18 cellular contexts compared by ENCODE assay signal in the genomic region with DNA sequence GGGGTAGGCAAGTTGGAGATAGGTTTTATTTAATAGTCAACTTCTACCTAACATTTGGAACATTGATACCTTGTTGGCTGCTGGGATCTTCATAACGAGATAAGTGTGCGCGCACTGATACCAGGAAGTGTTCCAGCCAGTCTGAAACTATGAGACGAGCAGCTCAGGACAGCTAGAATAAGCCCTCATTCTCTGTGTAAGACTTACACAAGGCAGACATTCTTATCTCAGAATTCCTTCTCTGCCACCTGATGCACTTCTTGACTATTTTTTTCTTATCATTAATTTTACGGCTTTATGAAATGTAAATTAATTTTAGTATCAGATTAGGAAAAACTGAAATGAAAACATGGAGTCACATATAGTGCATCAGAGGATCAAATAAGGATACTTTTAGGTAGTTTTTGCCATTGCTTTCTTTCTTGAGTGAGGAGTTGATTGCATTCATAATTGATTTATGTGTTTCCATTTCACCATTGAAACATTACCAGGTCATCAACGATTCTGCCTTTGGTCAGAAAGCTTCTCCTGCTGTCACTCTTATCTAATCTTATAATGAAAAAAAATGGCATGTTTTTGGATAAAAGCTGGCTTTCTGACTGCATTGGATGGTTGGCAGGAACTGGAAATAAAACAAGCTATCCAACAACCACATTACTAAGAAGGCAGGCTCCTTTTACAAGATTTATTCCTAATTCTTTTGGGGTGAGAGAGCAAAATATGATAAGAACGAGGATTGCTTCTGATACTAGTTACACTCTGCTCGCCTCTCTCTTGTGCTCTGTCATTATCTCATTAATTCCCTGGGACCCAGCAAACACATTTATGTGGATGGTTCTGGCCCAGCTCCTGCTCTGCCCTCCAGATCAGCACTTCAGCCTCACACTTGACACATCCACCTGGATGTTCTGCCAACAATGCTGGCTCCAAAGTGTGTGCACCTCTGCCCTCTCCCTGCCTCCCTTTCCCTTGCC. TPM values are rescaled to one million over a fixed set of nuclear protein-coding genes. Genes with fewer than 3 reads are reported as not detected.
DNase-seq lines count a peak whose midpoint lies in the region; ATAC-seq and TF ChIP-seq lines count a peak whose summit lies in the region.
"Had no signal": no experiment of that assay in that cellular context is flagged by ENCODE, and none has a peak within 500 bp of the region (broad histone marks: within the 10 kb centered on the region; RNA-seq: fewer than 3 reads in every experiment).

No MANE protein-coding gene starts in this region.

- DNase-seq in Right ventricle myocardium inferior (ENCODE audit: missing footprints): no peak
- no peak for DNase-seq in cardiac septum (ENCODE audit: low spot score)
- peak; percentile 25 for DNase-seq in left cardiac atrium
- no peak for DNase-seq in activated CD4-positive, CD25-positive, alpha-beta regulatory T cell (lab: John Stamatoyannopoulos, UW)
- DNase-seq in HPDE6-E6E7 (ENCODE audit: extremely low spot score): no peak
- DNase-seq: DMS53, IMR-90, NCI-H1694, NCI-H2081, NCI-H2171, NCI-H524 treated with DMSO at 0.1 percent for 48 hours, NCI-H82, OCI-M1, SIG-M5 had no signal

- H3K36me3 Mint-ChIP-seq in stimulated activated memory B cell treated with anti-CD40 and anti-IgM and Interleukin-4, amounts not matched to agents 10 μg/mL and 1 μg/mL and 100 μg/mL, for 72 hours: no peaks in the 10 kb centered on the region
- H3K36me3 Mint-ChIP-seq: CD14-positive monocyte had no signal

- H3K27me3 Mint-ChIP-seq in stimulated activated memory B cell treated with anti-CD40 and anti-IgM and Interleukin-4, amounts not matched to agents 10 μg/mL and 1 μg/mL and 100 μg/mL, for 72 hours: peaks cover 5% of the 10 kb centered on the region

- ATAC-seq in Right ventricle myocardium inferior (peak; percentile 92), SK-N-SH treated with all-trans-retinoic acid at 6 μM for 48 hours (no peak; the same call in 2 of the 3 replicates), left cardiac atrium (peak; percentile 92 to 93), HG02763 (IDR thresholded peaks at IDR 0.05; ENCODE audit: unreplicated experiment) (no peak)
- ATAC-seq in stimulated activated memory B cell treated with anti-CD40 and anti-IgM and Interleukin-4, amounts not matched to agents 10 μg/mL and 1 μg/mL and 100 μg/mL, for 72 hours: peak; percentile 8

- H3K4me1 Mint-ChIP-seq in stimulated activated memory B cell treated with anti-CD40 and anti-IgM and Interleukin-4, amounts not matched to agents 10 μg/mL and 1 μg/mL and 100 μg/mL, for 72 hours: no peaks in the 10 kb centered on the region
- H3K4me1 Mint-ChIP-seq: CD14-positive monocyte had no signal

- intact Hi-C loops in Right ventricle myocardium inferior (cut with DNase I) (loop anchor here (2.0 to 10.0 kb wide), 2 partner anchors 140 to 168 kb away; no protein-coding TSS in a partner anchor), cardiac septum (cut with DNase I) (no loop called here), left cardiac atrium (cut with DNase I) (no loop called here)

- no peaks in the 10 kb centered on the region for H3K9me3 Mint-ChIP-seq in stimulated activated memory B cell treated with anti-CD40 and anti-IgM and Interleukin-4, amounts not matched to agents 10 μg/mL and 1 μg/mL and 100 μg/mL, for 72 hours

- H3K4me3 Mint-ChIP-seq in stimulated activated memory B cell treated with anti-CD40 and anti-IgM and Interleukin-4, amounts not matched to agents 10 μg/mL and 1 μg/mL and 100 μg/mL, for 72 hours: no peak overlapping the region
- H3K4me3 Mint-ChIP-seq: CD14-positive monocyte had no signal

- H3K27ac Mint-ChIP-seq in stimulated activated memory B cell treated with anti-CD40 and anti-IgM and Interleukin-4, amounts not matched to agents 10 μg/mL and 1 μg/mL and 100 μg/mL, for 72 hours: no peak overlapping the region
- H3K27ac Mint-ChIP-seq: CD14-positive monocyte had no signal

TF ChIP-seq in SK-N-SH treated with all-trans-retinoic acid at 6 μM for 48 hours, 23 proteins besides CTCF, POLR2A, EP300 and RAD21 (continues in another document):
- TF ChIP-seq CREB5 (CRISPR knock-in tag; IDR thresholded peaks at IDR 0.05; ENCODE audit: low read depth) (peak; percentile 82), PPARA (CRISPR knock-in tag; IDR thresholded peaks at IDR 0.05; ENCODE audit: borderline replicate concordance) (no peak), ZFP3 (CRISPR knock-in tag; IDR thresholded peaks at IDR 0.05) (peak; percentile 58; the same call in 1 of the 2 replicates), SNAI2 (CRISPR knock-in tag; IDR thresholded peaks at IDR 0.05) (peak; percentile 85; the same call in 1 of the 2 replicates), BACH2 (CRISPR knock-in tag; IDR thresholded peaks at IDR 0.05; ENCODE audit: borderline replicate concordance) (no peak), ZC3H10 (CRISPR knock-in tag; IDR thresholded peaks at IDR 0.05) (no peak), CSDC2 (CRISPR knock-in tag; IDR thresholded peaks at IDR 0.05) (no peak), OSR1 (CRISPR knock-in tag; IDR thresholded peaks at IDR 0.05) (no peak), ISL1 (CRISPR knock-in tag; IDR thresholded peaks at IDR 0.05) (peak; percentile 99), ARNTL (CRISPR knock-in tag; IDR thresholded peaks at IDR 0.05; ENCODE audit: borderline replicate concordance, low read depth) (no peak), TOX (CRISPR knock-in tag; IDR thresholded peaks at IDR 0.05; ENCODE audit: borderline replicate concordance) (no peak), ZFP30 (CRISPR knock-in tag; IDR thresholded peaks at IDR 0.05) (0 out of 2 replicates have a peak, but pooled peaks have one; percentile 2), GLIS3 (CRISPR knock-in tag; IDR thresholded peaks at IDR 0.05) (peak; percentile 81), CSRNP3 (CRISPR knock-in tag; IDR thresholded peaks at IDR 0.05) (peak; percentile 76; the same call in 1 of the 2 replicates), RARB (CRISPR knock-in tag; IDR thresholded peaks at IDR 0.05) (no peak), ZNF70 (CRISPR knock-in tag; IDR thresholded peaks at IDR 0.05) (no peak), PATZ1 (CRISPR knock-in tag; IDR thresholded peaks at IDR 0.05; ENCODE audit: borderline replicate concordance) (no peak)

RNA-seq across cellular contexts. Expression of gene ABCB5, which starts 40.4 kb away (rescaled TPM):
- total RNA-seq in Right ventricle myocardium inferior (not detected), cardiac septum (not detected), left cardiac atrium (not detected)
- total RNA-seq: IMR-90 had no signal

Comparison
In these comparisons a context has a peak if more than half of its experiments do, and no peak if none do; other contexts are left out.
1. ATAC-seq: peak in Right ventricle myocardium inferior (single experiment), left cardiac atrium (2 of 2) and stimulated activated memory B cell treated with anti-CD40 and anti-IgM and Interleukin-4, amounts not matched to agents 10 μg/mL and 1 μg/mL and 100 μg/mL, for 72 hours (single experiment); none in SK-N-SH treated with all-trans-retinoic acid at 6 μM for 48 hours (single experiment) and HG02763 (single experiment).